In genomic region chr19:16584825-16585801, GRCh38 we compare ENCODE assay signal across 7 cellular contexts. TPM values are rescaled to one million over a fixed set of nuclear protein-coding genes. Genes with fewer than 3 reads are reported as not detected.
A peak's percentile ranks its signal among the peaks of the same experiment; 100 is the strongest.
DNase-seq lines count a peak whose midpoint lies in the region; TF ChIP-seq lines count a peak whose summit lies in the region.

No MANE protein-coding gene starts in this region.

- H3K27me3 Mint-ChIP-seq in Caco-2 (ENCODE audit: insufficient read depth, unreplicated experiment) = no peaks in the 10 kb centered on the region

- H3K9ac ChIP-seq in SK-N-MC (ENCODE audit: insufficient read length) (peak overlapping the region; percentile 19), smooth muscle cell (ENCODE audit: low read depth) (peak overlapping the region; percentile 15)

- DNase-seq in SK-N-MC (ENCODE audit: low read depth, low spot score) (no peak), smooth muscle cell (lab: John Stamatoyannopoulos, UW; ENCODE audit: unreplicated experiment) (no peak), foreskin melanocyte (no peak), DMS79 treated with DMSO at 0.1 percent for 48 hours (lab: John Stamatoyannopoulos, UW) (no peak), Caco-2 (no peak)

- H2AFZ ChIP-seq in smooth muscle cell (ENCODE audit: low read depth) = no peak overlapping the region

- H3K4me1 Mint-ChIP-seq in Caco-2 (ENCODE audit: low read depth, unreplicated experiment) = no peaks in the 10 kb centered on the region

- no peak overlapping the region for H3K27ac ChIP-seq in HEK293 (ENCODE audit: extremely low read depth, low read depth, low read length)
- H3K27ac ChIP-seq in SK-N-MC = peak overlapping the region; percentile 73
- H3K27ac ChIP-seq in esophagus (ENCODE audit: low read depth in 2 of 2, low read length in 1 of 2) = peak overlapping the region; percentile 36 to 63
- H3K27ac ChIP-seq in smooth muscle cell (ENCODE audit: low read depth) = peak overlapping the region; percentile 69

- 68% methylated on average over 15 of the region's 15 CpGs for WGBS in esophagus, 2 donors
- 87% methylated on average over 15 of the region's 15 CpGs for WGBS in smooth muscle cell (ENCODE audit: low lambda C conversion rate)

- H3K9me3 ChIP-seq in HEK293 (ENCODE audit: control insufficient read depth, insufficient read depth, low read depth, low read length) (no peaks in the 10 kb centered on the region), SK-N-MC (ENCODE audit: low read depth, low read length) (no peaks in the 10 kb centered on the region), esophagus (ENCODE audit: control insufficient read depth in 2 of 2, insufficient read depth in 1 of 2, low read depth in 1 of 2, low read length in 1 of 2) (no peaks in the 10 kb centered on the region), smooth muscle cell (replicated peaks; ENCODE audit: low read depth) (no peaks in the 10 kb centered on the region), Caco-2 (no peaks in the 10 kb centered on the region)

- BruUV-seq in Caco-2 (replicated peaks; lab: Mats Ljungman, UMichigan) = no TSS peak

- no peaks in the 10 kb centered on the region for H3K27me3 ChIP-seq in esophagus (ENCODE audit: control insufficient read depth in 1 of 2, insufficient read depth in 2 of 2, low read length in 2 of 2)
- no peaks in the 10 kb centered on the region for H3K27me3 ChIP-seq in smooth muscle cell (ENCODE audit: low read depth)
- no peaks in the 10 kb centered on the region for H3K27me3 ChIP-seq in Caco-2 (replicated peaks; ENCODE audit: control insufficient read depth, insufficient read depth, low read length)

- H3K36me3 ChIP-seq in HEK293 (ENCODE audit: control insufficient read depth in 2 of 2, insufficient read depth in 1 of 2, low read length in 2 of 2) = peaks cover 0 to 3% of the 10 kb centered on the region in 2 experiments; a peak in 1 of 3 replicates
- H3K36me3 ChIP-seq in SK-N-MC (ENCODE audit: insufficient read depth, low read length) = no peaks in the 10 kb centered on the region
- H3K36me3 ChIP-seq in esophagus (ENCODE audit: control insufficient read depth in 2 of 2, insufficient read depth in 2 of 2, low read length in 1 of 2) = peaks cover 0 to 7% of the 10 kb centered on the region in 2 donors
- no peaks in the 10 kb centered on the region for H3K36me3 ChIP-seq in smooth muscle cell (ENCODE audit: low read depth)
- no peaks in the 10 kb centered on the region for H3K36me3 ChIP-seq in Caco-2 (ENCODE audit: control insufficient read depth, insufficient read depth, low read length)

- no peaks in the 10 kb centered on the region for H3K9me3 Mint-ChIP-seq in Caco-2 (ENCODE audit: unreplicated experiment)

- H3K79me2 ChIP-seq in smooth muscle cell (ENCODE audit: low read depth) = peaks cover 95% of the 10 kb centered on the region

- H3K4me3 ChIP-seq in HEK293 (ENCODE audit: low read depth, low read length) (no peak overlapping the region), SK-N-MC (peak overlapping the region; percentile 73), esophagus (ENCODE audit: low read depth in 1 of 2, low read length in 2 of 2) (no peak overlapping the region), smooth muscle cell (no peak overlapping the region), Caco-2 (ENCODE audit: low read depth, low read length) (no peak overlapping the region)

- CTCF ChIA-PET in HEK293 (lab: Yijun Ruan, JAX) = interaction anchor here (0.6 to 0.7 kb wide), 2 partner anchors 13 to 31 kb away, joined by 3 read pairs; partner anchors contain the start of gene SLC35E1
- CTCF ChIA-PET in Caco-2 (lab: Charles Lee) = interaction anchor here (0.6 to 1.3 kb wide), 3 partner anchors 31 to 68 kb away, joined by 3 to 7 read pairs (median 6); no protein-coding TSS in a partner anchor

- H4K20me1 ChIP-seq in smooth muscle cell (ENCODE audit: low read depth) = peaks cover 100% of the 10 kb centered on the region

- intact Hi-C loops in Caco-2 (cut with micrococcal nuclease; ENCODE audit: unreplicated experiment) = no loop called here

- H3K4me2 ChIP-seq in smooth muscle cell = peak overlapping the region; percentile 72

- H3K36me3 Mint-ChIP-seq in Caco-2 (ENCODE audit: insufficient read depth, unreplicated experiment) = peaks cover 6% of the 10 kb centered on the region

- TF ChIP-seq CTCF in HEK293 (tag by site-specific recombination; IDR thresholded peaks at IDR 0.05) (no peak), smooth muscle cell (IDR thresholded peaks at IDR 0.05; ENCODE audit: borderline replicate concordance, insufficient read depth, poor library complexity, severe bottlenecking) (no peak), Caco-2 (IDR thresholded peaks at IDR 0.05; ENCODE audit: insufficient read depth in 1 of 2, low read depth in 1 of 2, low read length in 1 of 2, severe bottlenecking in 1 of 2, unreplicated experiment in 1 of 2) (no peak)

- no peak overlapping the region for H3K4me3 Mint-ChIP-seq in Caco-2 (ENCODE audit: unreplicated experiment)

- peaks cover 11% of the 10 kb centered on the region for H3F3A ChIP-seq in smooth muscle cell (ENCODE audit: low read depth)

- POLR2A ChIA-PET in HEK293 (lab: Yijun Ruan, JAX) = interaction anchor here (0.6 to 2.2 kb wide), 6 partner anchors 12 to 681 kb away, joined by 3 to 23 read pairs (median 4); partner anchors contain the start of genes MED26 and SLC35E1
- POLR2A ChIA-PET in Caco-2 (lab: Charles Lee) = interaction anchor here (0.8 kb wide), 1 partner anchor 44 kb away, joined by 3 read pairs; no protein-coding TSS in a partner anchor

- no peak overlapping the region for H3K27ac Mint-ChIP-seq in Caco-2 (ENCODE audit: unreplicated experiment)

- peaks cover 29% of the 10 kb centered on the region for H3K4me1 ChIP-seq in HEK293 (ENCODE audit: control insufficient read depth, insufficient read depth, low read length)
- peaks cover 25 to 51% of the 10 kb centered on the region in 2 donors for H3K4me1 ChIP-seq in esophagus (ENCODE audit: control insufficient read depth in 2 of 2, insufficient read depth in 2 of 2, low read length in 1 of 2)
- H3K4me1 ChIP-seq in smooth muscle cell (ENCODE audit: low read depth) = peaks cover 33% of the 10 kb centered on the region
- H3K4me1 ChIP-seq in Caco-2 = 0 out of 2 replicates have a peak, but pooled peaks cover 5% of the 10 kb centered on the region

TF ChIP-seq in HEK293, 187 proteins besides CTCF, POLR2A, EP300 and RAD21:
- TF ChIP-seq ZNF121 (tag by site-specific recombination; IDR thresholded peaks at IDR 0.05) (no peak), BCL6B (tag by site-specific recombination; IDR thresholded peaks at IDR 0.05) (peak; percentile 31; the same call in 1 of the 2 replicates), PRDM4 (tag by site-specific recombination; IDR thresholded peaks at IDR 0.05) (0 out of 2 replicates have a peak, but pooled peaks have one; percentile 57)

RNA-seq across cellular contexts. Expression of gene SLC35E1, which starts 12.9 kb away (rescaled TPM):
- 10 to 100 TPM; 15.5 to 20.6 TPM for polyA plus RNA-seq in esophagus
- 35.3 TPM in 2 replicates for total RNA-seq in smooth muscle cell
- polyA plus RNA-seq in smooth muscle cell = 37.3 and 43.9 TPM in 2 replicates
- 37.9 and 41.3 TPM in 2 replicates for total RNA-seq in Caco-2 (2022)

RNA-seq across cellular contexts. Expression of gene CHERP, which starts 42.9 kb away (rescaled TPM):
- 10 to 100 TPM; 15.2 to 20.1 TPM for polyA plus RNA-seq in esophagus
- total RNA-seq in smooth muscle cell = 4.1 and 9.5 TPM in 2 replicates
- polyA plus RNA-seq in smooth muscle cell = 29.2 and 43.4 TPM in 2 replicates
- total RNA-seq in Caco-2 (2022) = 66.1 and 78.6 TPM in 2 replicates

RNA-seq across cellular contexts. Expression of gene MED26, which starts 42.9 kb away (rescaled TPM):
- polyA plus RNA-seq in esophagus = 1 to 10 TPM; 5.0 to 5.5 TPM
- total RNA-seq in smooth muscle cell = 6.3 and 13.6 TPM in 2 replicates
- 9.6 and 11.7 TPM in 2 replicates for polyA plus RNA-seq in smooth muscle cell
- total RNA-seq in Caco-2 (2022) = 11.4 and 11.6 TPM in 2 replicates
